In the genomic region with DNA sequence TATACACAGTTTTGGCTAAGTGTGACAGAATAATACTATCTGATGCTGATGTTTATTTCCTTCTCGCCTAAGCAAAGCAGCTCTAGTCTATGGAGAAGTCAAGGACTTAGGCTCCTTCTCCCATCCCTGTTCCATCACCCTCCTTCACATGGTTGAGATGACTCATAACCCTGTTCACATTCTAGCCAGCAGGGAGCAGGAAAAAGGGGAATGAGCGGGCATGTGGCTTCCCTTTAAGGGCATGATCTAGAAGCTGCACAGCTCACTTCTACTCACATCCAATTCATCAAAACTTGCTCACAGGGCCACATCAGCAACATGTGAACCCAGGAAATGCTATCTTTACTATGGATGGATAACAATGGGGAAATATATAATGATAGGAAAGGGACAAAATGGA, we compare ENCODE assay signal across 8 cellular contexts. TPM values are rescaled to one million over a fixed set of nuclear protein-coding genes. Genes with fewer than 3 reads are reported as not detected.
A peak's percentile ranks its signal among the peaks of the same experiment; 100 is the strongest.
DNase-seq lines count a peak whose midpoint lies in the region; ATAC-seq and TF ChIP-seq lines count a peak whose summit lies in the region.

No MANE protein-coding gene starts in this region.

- POLR2A ChIA-PET in AG04449 (lab: Yijun Ruan, JAX) = no interaction called here

- peaks cover 14 to 35% of the 10 kb centered on the region in 2 donors for H3K4me1 ChIP-seq in adrenal gland (replicated peaks in 1 of 2)

- H3K27me3 Mint-ChIP-seq in HFFc6 (ENCODE audit: insufficient read depth) = no peaks in the 10 kb centered on the region; the same call in none of the 2 replicates

- H3K27ac ChIP-seq in adrenal gland = peak overlapping the region in 3 of 5 donors; percentile 4 to 16 (median 13)

- H3K36me3 ChIP-seq in adrenal gland (replicated peaks in 1 of 2) (no peaks in the 10 kb centered on the region), kidney epithelial cell (ENCODE audit: control insufficient read depth, insufficient read depth, low read length) (no peaks in the 10 kb centered on the region)

- WGBS in adrenal gland, 4 donors = 18 to 58% (median 50%) methylated on average over 2 of the region's 2 CpGs

- TF ChIP-seq CTCF in AG04449 (IDR thresholded peaks at IDR 0.05; ENCODE audit: insufficient read depth, low read length, missing control alignments) (peak; percentile 57), HFFc6 (IDR thresholded peaks at IDR 0.05) (peak; percentile 73), adrenal gland (IDR thresholded peaks at IDR 0.05) (peak in 5 of 6 experiments; percentile 36 to 66 (median 60)), kidney epithelial cell (IDR thresholded peaks at IDR 0.05; ENCODE audit: insufficient read depth, low read length, poor library complexity, severe bottlenecking) (peak; percentile 59)

- intact Hi-C loops in adrenal gland (cut with DNase I) = no loop called here

- no peak overlapping the region for H3K4me3 ChIP-seq in AG04449 (ENCODE audit: low read depth, low read length)
- no peak overlapping the region for H3K4me3 ChIP-seq in adrenal gland
- H3K4me3 ChIP-seq in kidney epithelial cell (ENCODE audit: low read depth, low read length) = no peak overlapping the region

- peaks cover 85% of the 10 kb centered on the region for H3K4me1 Mint-ChIP-seq in HFFc6 (ENCODE audit: low read depth)

- no peak overlapping the region for H3K4me3 Mint-ChIP-seq in HFFc6

- no peaks in the 10 kb centered on the region for H3K27me3 ChIP-seq in adrenal gland
- H3K27me3 ChIP-seq in kidney epithelial cell (ENCODE audit: control insufficient read depth, insufficient read depth, low read length) = no peaks in the 10 kb centered on the region

- H3K27ac Mint-ChIP-seq in HFFc6 = peak overlapping the region; percentile 66

- no peak for ATAC-seq in GM21360 (IDR thresholded peaks at IDR 0.05; ENCODE audit: unreplicated experiment)

- no peaks in the 10 kb centered on the region for H3K9me3 Mint-ChIP-seq in HFFc6

- peaks cover 26% of the 10 kb centered on the region for H3K36me3 Mint-ChIP-seq in HFFc6 (ENCODE audit: low read depth)

- no peak for TF ChIP-seq POLR2A in adrenal gland (IDR thresholded peaks at IDR 0.05)

- CTCF ChIA-PET in AG04449 (lab: Yijun Ruan, JAX) = interaction anchor here (0.8 to 2.2 kb wide), 3 partner anchors 10 to 14 kb away, joined by 3 to 13 read pairs (median 7); no protein-coding TSS in a partner anchor

- H3K9me3 ChIP-seq in adrenal gland (replicated peaks in 1 of 3) = no peaks in the 10 kb centered on the region

- DNase-seq in AG04449 (ENCODE audit: low read depth, low spot score) = peak; percentile 38
- peak; percentile 88 for DNase-seq in HFFc6
- peak; percentile 65 to 86 (median 76) for DNase-seq in adrenal gland
- DNase-seq in kidney epithelial cell (ENCODE audit: low read depth) = peak; percentile 56
- DNase-seq in SKM-1 treated with dmso at 0.1 percent for 144 hours (lab: John Stamatoyannopoulos, UW; ENCODE audit: unreplicated experiment) = no peak
- DNase-seq in NCI-H1436 (lab: John Stamatoyannopoulos, UW) = no peak
- DNase-seq in activated naive CD4-positive, alpha-beta T cell treated with anti-CD3 and anti-CD28 coated beads, Interleukin-2, amount 50 U/mL, for 16 hours = no peak

RNA-seq across cellular contexts. Expression of a gene that starts 40.9 kb away (rescaled TPM):
- total RNA-seq in HFFc6 (2021; fragmentation: NEBNext Ultra II Directional; extraction: Animal tissue kit (Norgen Biotek cat#: 25700)) = 10 to 100 TPM; 17.6 to 22.6 (median 20.6) TPM
- total RNA-seq in adrenal gland = 10 to 100 TPM; 23.4 to 58.9 (median 39.5) TPM
- polyA plus RNA-seq in adrenal gland = 10 to 100 TPM; 20.4 to 31.8 (median 27.9) TPM
- 15.1 and 27.2 TPM in 2 replicates for total RNA-seq in kidney epithelial cell

Comparison
In these comparisons a context has a peak if more than half of its experiments do, and no peak if none do; other contexts are left out.
1. DNase-seq: peak in AG04449 (single experiment), HFFc6 (single experiment), adrenal gland (7 of 7) and kidney epithelial cell (single experiment); none in SKM-1 treated with dmso at 0.1 percent for 144 hours (single experiment), NCI-H1436 (single experiment) and activated naive CD4-positive, alpha-beta T cell treated with anti-CD3 and anti-CD28 coated beads, Interleukin-2, amount 50 U/mL, for 16 hours (single experiment).
2. Peak in every context shown above with its lines, with median percentiles within 50 percentile points of each other: CTCF ChIP-seq.